In the genomic region with DNA sequence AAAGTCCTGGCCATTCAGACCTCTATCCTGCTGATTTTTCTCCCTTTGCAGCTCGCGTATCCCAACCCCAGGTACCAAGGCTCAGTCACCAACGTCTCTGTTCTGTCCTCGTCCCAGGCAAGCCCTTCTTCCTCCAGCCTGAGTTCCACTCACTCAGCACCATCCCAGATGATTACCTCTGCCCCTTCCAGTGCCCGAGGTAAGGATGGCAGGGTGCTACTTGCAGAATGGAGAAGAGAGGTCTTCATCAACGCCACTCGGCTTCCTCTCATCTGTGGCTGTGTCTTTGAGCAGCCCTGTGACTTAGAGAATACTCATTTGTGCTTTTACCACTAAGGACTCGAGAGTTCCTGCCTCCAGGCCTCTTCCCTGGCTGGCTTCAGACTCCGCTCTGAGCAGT, we compare ENCODE assay signal across 22 cellular contexts.
"Had no signal": no experiment of that assay in that cellular context is flagged by ENCODE, and none has a peak within 500 bp of the region (broad histone marks: within the 10 kb centered on the region; RNA-seq: fewer than 3 reads in every experiment).

No MANE protein-coding gene starts in this region.

- H3K36me3 ChIP-seq: MG63, SJSA1 had no signal

- DNase-seq: IMR-90, Karpas-422, KG1, MG63, NCI-H1092, NCI-H1105 treated with DMSO at 0.1 percent for 48 hours, NCI-H1436, NCI-H187, NCI-H2029, NCI-H2081 treated with DMSO at 0.1 percent for 48 hours, NCI-H2171, NCI-H226, NCI-H446, NCI-H510A, NCI-H524 treated with DMSO at 0.1 percent for 48 hours, NCI-H69, NCI-H774, Right ventricle myocardium superior, RPMI8226, SIG-M5 had no signal

- H3K4me3 ChIP-seq: MG63, SJSA1, SK-N-MC had no signal

- H3K9me3 ChIP-seq: MG63, SJSA1 had no signal

- H3K27ac ChIP-seq: SJSA1, SK-N-MC had no signal

- H3K4me1 ChIP-seq: SJSA1 had no signal

- H3K27me3 ChIP-seq: MG63, SJSA1 had no signal
